9 cellular contexts compared by ENCODE assay signal in the genomic region with DNA sequence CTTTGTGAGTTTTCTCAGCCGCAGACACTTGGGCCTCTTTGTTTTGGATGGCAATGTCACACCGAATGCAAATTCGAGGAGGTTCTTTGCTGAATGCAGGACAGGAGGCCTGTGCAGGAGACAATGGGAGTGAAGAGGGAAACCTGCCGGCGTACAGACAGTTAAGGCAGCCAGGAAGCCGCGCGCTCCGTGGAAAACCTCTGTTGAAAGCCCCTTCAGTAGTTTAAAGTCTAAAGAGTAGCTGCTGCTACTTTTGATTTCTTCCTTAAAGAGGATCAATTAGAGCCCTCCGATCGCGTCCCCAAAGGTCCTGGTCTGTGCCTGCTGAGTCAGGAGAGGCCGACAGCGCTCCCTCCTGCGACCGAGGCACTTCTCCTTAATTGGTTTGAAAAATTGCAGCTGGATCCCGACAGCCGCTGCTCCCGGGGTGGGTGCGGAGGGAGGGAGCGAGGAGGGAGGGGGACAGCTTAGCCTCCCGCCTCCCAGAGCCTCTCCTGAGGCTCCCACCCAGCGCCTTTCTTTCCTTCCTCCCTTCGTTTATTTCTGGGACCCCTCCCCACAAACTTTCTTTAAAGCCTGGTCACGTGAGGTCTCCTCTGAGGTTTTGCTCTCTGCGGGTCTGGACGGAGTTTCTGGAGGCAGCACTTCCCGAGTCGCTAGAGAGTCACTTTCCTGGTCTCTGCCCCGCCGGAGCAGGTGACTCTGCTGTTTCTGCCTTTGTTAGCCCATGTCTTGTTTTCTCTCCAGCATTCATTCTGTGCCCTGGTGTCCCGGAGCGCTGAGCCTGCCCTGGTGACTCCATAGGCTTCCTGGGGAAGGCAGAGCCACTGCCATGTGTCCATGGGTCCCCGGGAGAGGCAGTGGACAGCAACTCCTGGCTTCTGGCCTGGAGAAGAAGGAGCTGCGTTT. TPM values are rescaled to one million over a fixed set of nuclear protein-coding genes. Genes with fewer than 3 reads are reported as not detected.
DNase-seq lines count a peak whose midpoint lies in the region; ATAC-seq and TF ChIP-seq lines count a peak whose summit lies in the region.
"Had no signal": no experiment of that assay in that cellular context is flagged by ENCODE, and none has a peak within 500 bp of the region (broad histone marks: within the 10 kb centered on the region; RNA-seq: fewer than 3 reads in every experiment).

No MANE protein-coding gene starts in this region.

- no peaks in the 10 kb centered on the region for H3K4me1 ChIP-seq in CD4-positive, alpha-beta memory T cell (ENCODE audit: insufficient read depth, low read length)
- peaks cover 9% of the 10 kb centered on the region for H3K4me1 ChIP-seq in cardiac muscle cell (ENCODE audit: low read depth)
- peaks cover 8 to 10% of the 10 kb centered on the region in 2 donors for H3K4me1 ChIP-seq in neuronal stem cell (ENCODE audit: control insufficient read depth in 2 of 2, insufficient read depth in 1 of 2, low read depth in 1 of 2, low read length in 2 of 2)

- no peak for ATAC-seq in activated CD8-positive, alpha-beta T cell treated with anti-CD3 and anti-CD28 coated beads for 36 hours
- no peak for ATAC-seq in GM21360 (IDR thresholded peaks at IDR 0.05; ENCODE audit: unreplicated experiment)
- ATAC-seq: HCT116 had no signal

- no peaks in the 10 kb centered on the region for H3K9me3 ChIP-seq in CD4-positive, alpha-beta memory T cell (ENCODE audit: control insufficient read depth in 1 of 2, low read length in 2 of 2)
- H3K9me3 ChIP-seq in cardiac muscle cell (ENCODE audit: low read depth) (no peaks in the 10 kb centered on the region), neuronal stem cell (replicated peaks in 1 of 2; ENCODE audit: control insufficient read depth in 2 of 2, insufficient read depth in 1 of 2, low read depth in 1 of 2, low read length in 2 of 2) (no peaks in the 10 kb centered on the region)

- no peak for TF ChIP-seq CTCF in activated CD8-positive, alpha-beta T cell treated with anti-CD3 and anti-CD28 coated beads for 36 hours (IDR thresholded peaks at IDR 0.05)
- TF ChIP-seq CTCF in cardiac muscle cell (IDR thresholded peaks at IDR 0.05; ENCODE audit: low read depth, low read length) = peak; percentile 25

- POLR2A ChIA-PET in CD4-positive, alpha-beta memory T cell (lab: Charles Lee; ENCODE audit: partially characterized antibody) = no interaction called here
- POLR2A ChIA-PET in activated CD8-positive, alpha-beta T cell treated with anti-CD3 and anti-CD28 coated beads for 36 hours (lab: Charles Lee) = no interaction called here

- peak overlapping the region; percentile 56 for H2BK5ac ChIP-seq in neuronal stem cell (ENCODE audit: low read length)

- peak overlapping the region; percentile 20 to 69 (median 48) for H3K4me3 Mint-ChIP-seq in CD4-positive, alpha-beta memory T cell
- peak overlapping the region; percentile 55 for H3K4me3 Mint-ChIP-seq in activated CD8-positive, alpha-beta T cell treated with anti-CD3 and anti-CD28 coated beads for 36 hours

- H3K9ac ChIP-seq in neuronal stem cell (ENCODE audit: low read depth, low read length, poor library complexity) = no peak overlapping the region

- no peaks in the 10 kb centered on the region for H3K36me3 ChIP-seq in CD4-positive, alpha-beta memory T cell (ENCODE audit: insufficient read depth, low read length)
- H3K36me3 ChIP-seq in cardiac muscle cell = no peaks in the 10 kb centered on the region
- H3K36me3 ChIP-seq in neuronal stem cell (replicated peaks in 1 of 2; ENCODE audit: control insufficient read depth in 2 of 2, insufficient read depth in 2 of 2, low read length in 2 of 2) = no peaks in the 10 kb centered on the region

- WGBS in neuronal stem cell (ENCODE audit: extremely low coverage in 2 of 2, insufficient read length in 2 of 2, insufficient replicate concordance in 1 of 2), 2 donors = no CpG with 5 or more reads among the region's 35 CpGs

- no peaks in the 10 kb centered on the region for H3K27me3 ChIP-seq in CD4-positive, alpha-beta memory T cell (ENCODE audit: insufficient read depth, low read length)
- no peaks in the 10 kb centered on the region for H3K27me3 ChIP-seq in cardiac muscle cell
- H3K27me3 ChIP-seq in neuronal stem cell (ENCODE audit: control insufficient read depth in 3 of 3, insufficient read depth in 3 of 3, low read depth in 1 of 3, low read length in 3 of 3) = no peaks in the 10 kb centered on the region

- no peak for DNase-seq in CD4-positive, alpha-beta memory T cell
- DNase-seq in NCI-H1105 treated with DMSO at 0.1 percent for 48 hours (lab: John Stamatoyannopoulos, UW) = peak; percentile 70
- DNase-seq in activated CD8-positive, alpha-beta T cell treated with anti-CD3 and anti-CD28 coated beads for 36 hours = no peak
- peak; percentile 68 to 74 for DNase-seq in cardiac muscle cell (ENCODE audit: low read depth in 1 of 2, low spot score in 1 of 2)
- peak; percentile 58 for DNase-seq in neuronal stem cell (ENCODE audit: low spot score)
- no peak for DNase-seq in D341Med (ENCODE audit: low spot score)
- DNase-seq in cerebellar cortex (ENCODE audit: low spot score) = no peak

- CTCF ChIA-PET in CD4-positive, alpha-beta memory T cell (lab: Charles Lee; ENCODE audit: partially characterized antibody) = no interaction called here
- CTCF ChIA-PET in activated CD8-positive, alpha-beta T cell treated with anti-CD3 and anti-CD28 coated beads for 36 hours (lab: Charles Lee) = no interaction called here

- no peak overlapping the region for H2BK12ac ChIP-seq in neuronal stem cell (ENCODE audit: low read length)

- H3K79me1 ChIP-seq in neuronal stem cell (ENCODE audit: low read depth, low read length) = no peaks in the 10 kb centered on the region

- H3K18ac ChIP-seq in neuronal stem cell (ENCODE audit: low read length) = peak overlapping the region; percentile 78

- peaks cover 0 to 5% (median 0%) of the 10 kb centered on the region in 8 donors for H3K9me3 Mint-ChIP-seq in CD4-positive, alpha-beta memory T cell
- H3K9me3 Mint-ChIP-seq in activated CD8-positive, alpha-beta T cell treated with anti-CD3 and anti-CD28 coated beads for 36 hours = peaks cover 2% of the 10 kb centered on the region

- peak overlapping the region; percentile 99 for H2AFZ ChIP-seq in neuronal stem cell (ENCODE audit: low read length)

- no peak overlapping the region for H3K4ac ChIP-seq in neuronal stem cell (ENCODE audit: low read length)

- peak overlapping the region; percentile 55 for H3K4me2 ChIP-seq in neuronal stem cell (ENCODE audit: insufficient read depth, low read length, poor library complexity, severe bottlenecking)

- H3K4me3 ChIP-seq in CD4-positive, alpha-beta memory T cell (ENCODE audit: low read length in 2 of 2) = no peak overlapping the region
- peak overlapping the region; percentile 29 for H3K4me3 ChIP-seq in cardiac muscle cell
- H3K4me3 ChIP-seq in neuronal stem cell (ENCODE audit: low read length in 2 of 2) = peak overlapping the region; percentile 21 to 51

- no peak overlapping the region for H2BK15ac ChIP-seq in neuronal stem cell (ENCODE audit: low read length)

- no peak overlapping the region for H3K27ac ChIP-seq in CD4-positive, alpha-beta memory T cell (ENCODE audit: low read depth, low read length)
- H3K27ac ChIP-seq in cardiac muscle cell (peak overlapping the region; percentile 85), neuronal stem cell (replicated peaks; ENCODE audit: low read length) (peak overlapping the region; percentile 92)

- no peak overlapping the region for H3K14ac ChIP-seq in neuronal stem cell (ENCODE audit: low read length)

- H2BK120ac ChIP-seq in neuronal stem cell (ENCODE audit: low read depth, low read length) = peak overlapping the region; percentile 37

- H3K4me1 Mint-ChIP-seq in CD4-positive, alpha-beta memory T cell = peaks cover 3 to 10% (median 8%) of the 10 kb centered on the region in 4 donors
- peaks cover 13% of the 10 kb centered on the region for H3K4me1 Mint-ChIP-seq in activated CD8-positive, alpha-beta T cell treated with anti-CD3 and anti-CD28 coated beads for 36 hours (ENCODE audit: low read depth)

- H4K8ac ChIP-seq in neuronal stem cell (ENCODE audit: low read depth, low read length) = no peak overlapping the region

- H2AK5ac ChIP-seq in neuronal stem cell (ENCODE audit: low read depth, low read length) = no peak overlapping the region

- no peak overlapping the region for H3K27ac Mint-ChIP-seq in CD4-positive, alpha-beta memory T cell
- H3K27ac Mint-ChIP-seq in activated CD8-positive, alpha-beta T cell treated with anti-CD3 and anti-CD28 coated beads for 36 hours = no peak overlapping the region

- H4K91ac ChIP-seq in neuronal stem cell (ENCODE audit: low read depth, low read length, poor library complexity) = no peak overlapping the region

- peaks cover 1 to 12% of the 10 kb centered on the region in 2 donors for H3K36me3 Mint-ChIP-seq in CD4-positive, alpha-beta memory T cell
- H3K36me3 Mint-ChIP-seq in activated CD8-positive, alpha-beta T cell treated with anti-CD3 and anti-CD28 coated beads for 36 hours (ENCODE audit: low read depth) = peaks cover 6% of the 10 kb centered on the region

- peaks cover 3 to 4% of the 10 kb centered on the region in 2 donors for H3K27me3 Mint-ChIP-seq in CD4-positive, alpha-beta memory T cell
- H3K27me3 Mint-ChIP-seq in activated CD8-positive, alpha-beta T cell treated with anti-CD3 and anti-CD28 coated beads for 36 hours = no peaks in the 10 kb centered on the region

- no peak overlapping the region for H3K23ac ChIP-seq in neuronal stem cell (ENCODE audit: low read depth, low read length, poor library complexity)

- intact Hi-C loops in CD4-positive, alpha-beta memory T cell (cut with micrococcal nuclease) = no loop called here
- intact Hi-C loops in activated CD8-positive, alpha-beta T cell treated with anti-CD3 and anti-CD28 coated beads for 36 hours (cut with micrococcal nuclease) = no loop called here

RNA-seq across cellular contexts. Expression of a gene that starts 22.3 kb away (rescaled TPM):
- 1 to 10 TPM; 5.5 to 6.3 TPM for total RNA-seq in CD4-positive, alpha-beta memory T cell
- 10 to 100 TPM; 13.4 to 16.3 TPM for polyA plus RNA-seq in CD4-positive, alpha-beta memory T cell
- total RNA-seq in activated CD8-positive, alpha-beta T cell treated with anti-CD3 and anti-CD28 coated beads for 36 hours = 10 to 100 TPM in 1 of 2 experiments, 1 to 10 TPM in 1; 9.5 to 11.1 TPM
- 2.7 and 3.9 TPM in 2 replicates for total RNA-seq in cardiac muscle cell
- 13.7 and 14.3 TPM in 2 replicates for polyA plus RNA-seq in cardiac muscle cell
- polyA plus RNA-seq in neuronal stem cell (2013, experiment 1 of 2) = 8.5 TPM
- 9.8 TPM for polyA plus RNA-seq in neuronal stem cell (2013, experiment 2 of 2)

RNA-seq across cellular contexts. Expression of a gene that starts 59.0 kb away (rescaled TPM):
- total RNA-seq in CD4-positive, alpha-beta memory T cell = not detected
- polyA plus RNA-seq in CD4-positive, alpha-beta memory T cell = not detected
- total RNA-seq in activated CD8-positive, alpha-beta T cell treated with anti-CD3 and anti-CD28 coated beads for 36 hours = under 1 TPM; 0.14 to 0.16 TPM
- 6.1 and 7.6 TPM in 2 replicates for total RNA-seq in cardiac muscle cell
- polyA plus RNA-seq in cardiac muscle cell = 2.6 and 6.3 TPM in 2 replicates
- 0.01 TPM for polyA plus RNA-seq in neuronal stem cell (2013, experiment 1 of 2)
- 0.04 TPM for polyA plus RNA-seq in neuronal stem cell (2013, experiment 2 of 2)

Comparison
In these comparisons a context has a peak if more than half of its experiments do, and no peak if none do; other contexts are left out.
1. DNase-seq: peak in NCI-H1105 treated with DMSO at 0.1 percent for 48 hours (single experiment), cardiac muscle cell (2 of 2) and neuronal stem cell (single experiment); none in CD4-positive, alpha-beta memory T cell (0 of 5), activated CD8-positive, alpha-beta T cell treated with anti-CD3 and anti-CD28 coated beads for 36 hours (single experiment), D341Med (single experiment) and cerebellar cortex (single experiment).
2. H3K4me3 ChIP-seq: peak in cardiac muscle cell (single experiment) and neuronal stem cell (2 of 2); none in CD4-positive, alpha-beta memory T cell (0 of 2).